ENCODE assay signal across 2 cellular contexts in genomic region chr13:95411641-95412040, GRCh38.
TF ChIP-seq lines count a peak whose summit lies in the region.

No MANE protein-coding gene starts in this region.

TF ChIP-seq in GM23338, 12 proteins besides CTCF, POLR2A, EP300 and RAD21:
- TF ChIP-seq STAT1 (IDR thresholded peaks at IDR 0.05; ENCODE audit: unreplicated experiment) = no peak
- TF ChIP-seq EZH2 (IDR thresholded peaks at IDR 0.05; ENCODE audit: low read depth, unreplicated experiment) = no peak
- TF ChIP-seq ZNF331 (CRISPR knock-in tag; IDR thresholded peaks at IDR 0.05; ENCODE audit: low read depth) = no peak
- no peak for TF ChIP-seq NANOG (IDR thresholded peaks at IDR 0.05; ENCODE audit: borderline replicate concordance)
- no peak for TF ChIP-seq EZH2phosphoT487 (IDR thresholded peaks at IDR 0.05; ENCODE audit: unreplicated experiment)
- TF ChIP-seq ZNF114 (CRISPR knock-in tag; IDR thresholded peaks at IDR 0.05) = no peak
- no peak for TF ChIP-seq CREB1 (CRISPR knock-in tag; IDR thresholded peaks at IDR 0.05; ENCODE audit: low read depth)
- TF ChIP-seq POLR2AphosphoS5 (IDR thresholded peaks at IDR 0.05; ENCODE audit: low read depth) = no peak
- no peak for TF ChIP-seq ETS1 (IDR thresholded peaks at IDR 0.05)
- TF ChIP-seq ZNF462 (CRISPR knock-in tag; IDR thresholded peaks at IDR 0.05) = no peak
- no peak for TF ChIP-seq REST (IDR thresholded peaks at IDR 0.05; ENCODE audit: unreplicated experiment)
- TF ChIP-seq JUNB (IDR thresholded peaks at IDR 0.05; ENCODE audit: unreplicated experiment) = no peak
TF ChIP-seq in GM23338: peak in this region for 0.

TF ChIP-seq in H1, 55 proteins besides CTCF, POLR2A, EP300 and RAD21:
- no peak for TF ChIP-seq NANOG (IDR thresholded peaks at IDR 0.05; ENCODE audit: insufficient read depth, low read depth, low read length, poor library complexity, severe bottlenecking)
- no peak for TF ChIP-seq ASH2L (IDR thresholded peaks at IDR 0.05; ENCODE audit: low read length)
- TF ChIP-seq JUN (IDR thresholded peaks at IDR 0.05; ENCODE audit: low read depth, low read length) = no peak
- TF ChIP-seq JUND (IDR thresholded peaks at IDR 0.05; ENCODE audit: low read length) = no peak
- TF ChIP-seq YY1 (IDR thresholded peaks at IDR 0.05; ENCODE audit: low read depth, low read length) = no peak
- TF ChIP-seq SIRT6 (IDR thresholded peaks at IDR 0.05; ENCODE audit: low read length) = no peak
